In the genomic region with DNA sequence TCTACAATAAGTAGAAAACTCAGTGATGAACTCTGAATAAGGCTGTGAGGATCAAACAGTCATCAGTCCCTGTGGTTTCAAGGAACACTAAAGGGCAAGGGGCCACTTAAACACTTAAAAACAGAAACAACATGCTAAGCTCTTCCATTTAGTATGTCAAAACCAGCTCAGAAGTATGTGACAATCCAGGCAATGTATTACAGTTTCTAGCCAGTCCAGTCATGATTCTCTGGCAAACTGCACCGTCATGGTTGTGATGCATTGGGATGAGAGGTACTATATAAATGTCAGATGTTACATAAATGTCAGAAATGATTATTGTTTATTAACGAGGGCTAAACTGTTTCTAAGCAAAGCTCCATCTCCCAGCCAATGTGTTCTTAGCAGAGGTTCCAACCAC, we compare ENCODE assay signal across 11 cellular contexts. TPM values are rescaled to one million over a fixed set of nuclear protein-coding genes. Genes with fewer than 3 reads are reported as not detected.
A peak's percentile ranks its signal among the peaks of the same experiment; 100 is the strongest.
DNase-seq lines count a peak whose midpoint lies in the region; ATAC-seq and TF ChIP-seq lines count a peak whose summit lies in the region.
"Had no signal": no experiment of that assay in that cellular context is flagged by ENCODE, and none has a peak within 500 bp of the region (broad histone marks: within the 10 kb centered on the region; RNA-seq: fewer than 3 reads in every experiment).

No MANE protein-coding gene starts in this region.

- POLR2A ChIA-PET in PC-3 (lab: Charles Lee; ENCODE audit: unreplicated experiment): interaction anchor here (0.5 to 0.6 kb wide), 3 partner anchors 29 to 1223 kb away, joined by 3 to 9 read pairs (median 3); partner anchors contain the start of gene HOXA11

- peak overlapping the region; percentile 21 for H3K27ac Mint-ChIP-seq in Calu3 (ENCODE audit: unreplicated experiment)
- H3K27ac Mint-ChIP-seq: activated CD4-positive, alpha-beta memory T cell treated with anti-CD3 and anti-CD28 coated beads for 36 hours had no signal

- no peaks in the 10 kb centered on the region for H3K27me3 Mint-ChIP-seq in Calu3 (ENCODE audit: unreplicated experiment)

- H3K4me3 ChIP-seq in PC-3 (ENCODE audit: low read length) (no peak overlapping the region), gastrocnemius medialis (no peak overlapping the region)

- H3K4me2 ChIP-seq in PC-3 (ENCODE audit: low read length): no peak overlapping the region

- ATAC-seq in PC-3 (no peak), gastrocnemius medialis (no peak)

- no peaks in the 10 kb centered on the region for H4K20me1 ChIP-seq in PC-3 (ENCODE audit: low read length)

- H3K9me2 ChIP-seq in PC-3 (replicated peaks; ENCODE audit: low read length): no peaks in the 10 kb centered on the region

- no peaks in the 10 kb centered on the region for H3K9me3 Mint-ChIP-seq in Calu3 (ENCODE audit: low read depth, unreplicated experiment)
- H3K9me3 Mint-ChIP-seq: activated CD4-positive, alpha-beta memory T cell treated with anti-CD3 and anti-CD28 coated beads for 36 hours had no signal

- H3K4me1 ChIP-seq in PC-3 (ENCODE audit: insufficient read depth, low read length) (peaks cover 29% of the 10 kb centered on the region), gastrocnemius medialis (peaks cover 8 to 21% of the 10 kb centered on the region in 2 donors)

- no peak overlapping the region for H3K9ac ChIP-seq in PC-3 (ENCODE audit: low read length)

- no peaks in the 10 kb centered on the region for H3K9me3 ChIP-seq in PC-3 (ENCODE audit: low read length)
- H3K9me3 ChIP-seq in gastrocnemius medialis: no peaks in the 10 kb centered on the region

- no peak overlapping the region for H3K4me3 Mint-ChIP-seq in Calu3 (ENCODE audit: low read depth, unreplicated experiment)
- H3K4me3 Mint-ChIP-seq: activated CD4-positive, alpha-beta memory T cell treated with anti-CD3 and anti-CD28 coated beads for 36 hours had no signal

- no peaks in the 10 kb centered on the region for H3F3A ChIP-seq in PC-3 (ENCODE audit: low read length, unreplicated experiment)

- H3K36me3 ChIP-seq in PC-3 (ENCODE audit: low read depth, low read length) (no peaks in the 10 kb centered on the region), gastrocnemius medialis (no peaks in the 10 kb centered on the region)

- H3K27me3 ChIP-seq in PC-3 (ENCODE audit: low read length) (peaks cover 15% of the 10 kb centered on the region), gastrocnemius medialis (no peaks in the 10 kb centered on the region)

- no TSS peak for BruUV-seq in Calu3 (replicated peaks; lab: Mats Ljungman, UMichigan)
- no TSS peak for BruUV-seq in PC-3 (replicated peaks; lab: Mats Ljungman, UMichigan)

- CTCF ChIA-PET in Calu3 (lab: Charles Lee): no interaction called here
- CTCF ChIA-PET in PC-3 (lab: Charles Lee): no interaction called here

- H3K79me2 ChIP-seq in PC-3 (ENCODE audit: low read length): no peaks in the 10 kb centered on the region

- peaks cover 41% of the 10 kb centered on the region for H3K4me1 Mint-ChIP-seq in Calu3 (ENCODE audit: low read depth, unreplicated experiment)

- in situ Hi-C loops in gastrocnemius medialis (cut with MboI; ENCODE audit: low sequenced_read_pairs in 4 of 4): loop anchor here in 1 of 4 donors (25.0 kb wide), 1 partner anchor 1220 kb away; the partner anchor contains the start of gene HOXA11

- no peak for TF ChIP-seq CTCF in Calu3 (IDR thresholded peaks at IDR 0.05; ENCODE audit: unreplicated experiment)
- no peak for TF ChIP-seq CTCF in PC-3 (conservative IDR thresholded peaks at IDR 0.05; ENCODE audit: low read depth, low read length)
- TF ChIP-seq CTCF in gastrocnemius medialis (IDR thresholded peaks at IDR 0.05 in 4 of 5, conservative IDR thresholded peaks at IDR 0.05 in 1 of 5): no peak

- H2AFZ ChIP-seq in PC-3 (ENCODE audit: low read length): no peak overlapping the region

- H3K27ac ChIP-seq in PC-3 (ENCODE audit: low read length) (no peak overlapping the region), gastrocnemius medialis (peak overlapping the region; percentile 91 to 98 (median 92))

- peaks cover 54% of the 10 kb centered on the region for H3K36me3 Mint-ChIP-seq in Calu3 (ENCODE audit: insufficient read depth, unreplicated experiment)
- H3K36me3 Mint-ChIP-seq: activated CD4-positive, alpha-beta memory T cell treated with anti-CD3 and anti-CD28 coated beads for 36 hours had no signal

- intact Hi-C loops in Calu3 (cut with micrococcal nuclease; ENCODE audit: unreplicated experiment) (loop anchor here (5.0 kb wide), 1 partner anchor 215 kb away; no protein-coding TSS in a partner anchor), PC-3 (cut with micrococcal nuclease) (no loop called here), gastrocnemius medialis (cut with DNase I; ENCODE audit: low total_unique reads) (loop anchor here (2.0 to 5.0 kb wide), 3 partner anchors 215 to 279 kb away; partner anchors contain the start of gene JAZF1)

- DNase-seq in Calu3 (peak; percentile 19), PC-3 (peak; percentile 14), fibroblast of gingiva (ENCODE audit: low read depth) (peak; percentile 86), gastrocnemius medialis (no peak), NOMO-1 treated with DMSO at 0.1 percent for 48 hours (lab: John Stamatoyannopoulos, UW; ENCODE audit: unreplicated experiment) (no peak), Kasumi-1 (lab: John Stamatoyannopoulos, UW) (no peak)
- DNase-seq in activated CD4-positive, alpha-beta T cell treated with anti-CD3 and anti-CD28 coated beads for 1 hour: no peak
- DNase-seq in NK-92 treated with Interleukin-12 subunit alpha and Interleukin-12 subunit beta, amount 100 ng/mL, for 24 hours (lab: John Stamatoyannopoulos, UW): no peak
- DNase-seq: activated CD4-positive, alpha-beta memory T cell treated with anti-CD3 and anti-CD28 coated beads for 36 hours; NCI-H1417 treated with DMSO at 0.1 percent for 48 hours; SIG-M5 had no signal

- no peak for TF ChIP-seq POLR2A in gastrocnemius medialis (IDR thresholded peaks at IDR 0.05)

RNA-seq across cellular contexts. Expression of gene CREB5, which starts 4.7 kb away (rescaled TPM):
- total RNA-seq in Calu3 (2022): 12.9 and 19.2 TPM in 2 replicates
- total RNA-seq in PC-3 (2014; rRNA removed): 5.2 and 6.0 TPM in 2 replicates
- total RNA-seq in gastrocnemius medialis: 10 to 100 TPM in 1 of 4 donors, 1 to 10 TPM in 2, under 1 TPM in 1; 0.90 to 10.1 (median 4.9) TPM

Comparison
In these comparisons a context has a peak if more than half of its experiments do, and no peak if none do; other contexts are left out.
1. DNase-seq: peak in Calu3 (single experiment), PC-3 (single experiment) and fibroblast of gingiva (single experiment); none in gastrocnemius medialis (0 of 2), NOMO-1 treated with DMSO at 0.1 percent for 48 hours (single experiment), activated CD4-positive, alpha-beta T cell treated with anti-CD3 and anti-CD28 coated beads for 1 hour (single experiment), Kasumi-1 (0 of 2) and NK-92 treated with Interleukin-12 subunit alpha and Interleukin-12 subunit beta, amount 100 ng/mL, for 24 hours (single experiment).